Comparison of ENCODE assay signal across 8 cellular contexts in the genomic region with DNA sequence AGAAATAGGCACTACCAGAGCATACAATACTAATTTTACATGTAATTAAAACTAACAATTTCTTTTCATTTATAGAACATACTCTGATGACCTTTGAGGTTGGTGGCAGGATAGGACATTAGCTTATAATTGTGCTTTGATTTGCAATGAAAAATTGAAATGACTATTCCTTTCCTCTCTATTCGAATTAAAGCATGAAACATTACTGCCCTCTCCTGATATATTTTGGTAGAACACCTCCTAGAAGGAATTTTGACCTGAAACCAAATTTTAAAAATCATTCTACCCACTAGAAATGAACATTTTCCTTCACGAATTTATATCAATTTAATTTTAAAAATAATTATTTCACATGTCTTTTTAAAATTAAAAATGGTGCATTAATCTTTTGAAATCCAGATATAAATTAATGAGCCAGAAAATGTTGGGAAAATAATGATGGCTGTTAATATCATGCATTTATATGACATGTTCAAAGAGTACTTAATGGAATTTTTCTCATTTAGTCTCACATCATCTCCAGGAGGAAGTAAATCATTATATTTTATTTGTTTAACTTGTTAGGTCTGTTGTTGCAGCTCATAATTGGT.
DNase-seq lines count a peak whose midpoint lies in the region; TF ChIP-seq lines count a peak whose summit lies in the region.

No MANE protein-coding gene starts in this region.

- H3K4me3 Mint-ChIP-seq in chondrocyte (ENCODE audit: unreplicated experiment) (no peak overlapping the region), neural crest cell (no peak overlapping the region)

- no peak for TF ChIP-seq POLR2A in suprapubic skin (IDR thresholded peaks at IDR 0.05)

- peak; percentile 90 for TF ChIP-seq CTCF in chondrocyte (IDR thresholded peaks at IDR 0.05)
- TF ChIP-seq CTCF in neural crest cell (conservative IDR thresholded peaks at IDR 0.05), result peak; percentile 87
- TF ChIP-seq CTCF in suprapubic skin (IDR thresholded peaks at IDR 0.05), result peak in 1 of 2 donors; percentile 55

- no peak overlapping the region for H3K4me3 ChIP-seq in suprapubic skin

- 3% methylated on average over 2 of the region's 2 CpGs for WGBS in suprapubic skin

- no peaks in the 10 kb centered on the region for H3K36me3 ChIP-seq in suprapubic skin

- H3K36me3 Mint-ChIP-seq in chondrocyte (ENCODE audit: low read depth), result peaks cover 3% of the 10 kb centered on the region
- H3K36me3 Mint-ChIP-seq in neural crest cell (ENCODE audit: low read depth), result peaks cover 8% of the 10 kb centered on the region

- H3K27me3 Mint-ChIP-seq in chondrocyte (ENCODE audit: low read depth), result peaks cover 9% of the 10 kb centered on the region
- H3K27me3 Mint-ChIP-seq in neural crest cell (ENCODE audit: low read depth), result no peaks in the 10 kb centered on the region

- H3K27ac ChIP-seq in suprapubic skin, result no peak overlapping the region

- H3K9me3 ChIP-seq in suprapubic skin, result no peaks in the 10 kb centered on the region

- H3K4me1 Mint-ChIP-seq in chondrocyte (ENCODE audit: low read depth) (peaks cover 3% of the 10 kb centered on the region), neural crest cell (peaks cover 17% of the 10 kb centered on the region)

- H3K9me3 Mint-ChIP-seq in chondrocyte (ENCODE audit: low read depth), result peaks cover 3% of the 10 kb centered on the region
- peaks cover 12% of the 10 kb centered on the region for H3K9me3 Mint-ChIP-seq in neural crest cell

- no peak for TF ChIP-seq EP300 in suprapubic skin (IDR thresholded peaks at IDR 0.05)

- peak; percentile 28 for DNase-seq in G401 (ENCODE audit: low spot score)
- DNase-seq in NCI-H1092 treated with DMSO at 0.1 percent for 48 hours (lab: John Stamatoyannopoulos, UW), result peak; percentile 6
- no peak for DNase-seq in chondrocyte (ENCODE audit: low spot score)
- no peak for DNase-seq in neural crest cell (ENCODE audit: low read depth, low spot score)
- no peak for DNase-seq in SIG-M5 treated with dmso at 0.1 percent for 504 hours (lab: John Stamatoyannopoulos, UW; ENCODE audit: unreplicated experiment)
- DNase-seq in SIG-M5 (lab: John Stamatoyannopoulos, UW), result no peak
- no peak for DNase-seq in MV-4-11 (lab: John Stamatoyannopoulos, UW)
- DNase-seq in suprapubic skin (ENCODE audit: low spot score in 2 of 2), result no peak

- no peaks in the 10 kb centered on the region for H3K27me3 ChIP-seq in suprapubic skin

- in situ Hi-C loops in G401 (cut with HindIII; ENCODE audit: low sequenced_read_pairs), result no loop called here

- H3K4me1 ChIP-seq in suprapubic skin, result no peaks in the 10 kb centered on the region

- H3K27ac Mint-ChIP-seq in chondrocyte (ENCODE audit: unreplicated experiment) (no peak overlapping the region), neural crest cell (ENCODE audit: unreplicated experiment) (no peak overlapping the region)

Comparison
In these comparisons a context has a peak if more than half of its experiments do, and no peak if none do; other contexts are left out.
1. DNase-seq: peak in G401 (single experiment) and NCI-H1092 treated with DMSO at 0.1 percent for 48 hours (single experiment); none in chondrocyte (single experiment), neural crest cell (single experiment), SIG-M5 treated with dmso at 0.1 percent for 504 hours (single experiment), SIG-M5 (single experiment), MV-4-11 (single experiment) and suprapubic skin (0 of 2).